In genomic region chr7:76071316-76072242, GRCh38 we compare ENCODE assay signal across 1 cellular context.
A peak's percentile ranks its signal among the peaks of the same experiment; 100 is the strongest.
TF ChIP-seq lines count a peak whose summit lies in the region.

No MANE protein-coding gene starts in this region.

TF ChIP-seq in K562, 482 proteins besides CTCF, POLR2A, EP300 and RAD21 (continued from another document):
- TF ChIP-seq CLOCK (CRISPR knock-in tag; IDR thresholded peaks at IDR 0.05; ENCODE audit: borderline replicate concordance): no peak
- no peak for TF ChIP-seq ZNF512 (tag; IDR thresholded peaks at IDR 0.05)
- no peak for TF ChIP-seq MCM2 (IDR thresholded peaks at IDR 0.05; ENCODE audit: low read depth)
- no peak for TF ChIP-seq MCM3 (IDR thresholded peaks at IDR 0.05)
- no peak for TF ChIP-seq TRIM24 (IDR thresholded peaks at IDR 0.05)
- TF ChIP-seq HMBOX1 (IDR thresholded peaks at IDR 0.05): no peak
- TF ChIP-seq CBX1 (IDR thresholded peaks at IDR 0.05; ENCODE audit: low read depth): peak; percentile 64; the same call in 1 of the 2 replicates
- no peak for TF ChIP-seq ZNF316 (IDR thresholded peaks at IDR 0.05)
- no peak for TF ChIP-seq TFAM (CRISPR knock-in tag; conservative IDR thresholded peaks at IDR 0.05)
- no peak for TF ChIP-seq NR0B1 (IDR thresholded peaks at IDR 0.05; ENCODE audit: partially characterized antibody)
- no peak for TF ChIP-seq SUPT5H (IDR thresholded peaks at IDR 0.05)
- no peak for TF ChIP-seq THAP12 (CRISPR knock-in tag; IDR thresholded peaks at IDR 0.05)
- no peak for TF ChIP-seq BRCA1 (IDR thresholded peaks at IDR 0.05)
- no peak for TF ChIP-seq BRCA1 (CRISPR knock-in tag; IDR thresholded peaks at IDR 0.05)
- TF ChIP-seq TOE1 (IDR thresholded peaks at IDR 0.05; ENCODE audit: borderline replicate concordance): no peak
- TF ChIP-seq TOE1 (CRISPR knock-in tag; IDR thresholded peaks at IDR 0.05; ENCODE audit: borderline replicate concordance, low read depth): no peak
- no peak for TF ChIP-seq CHD1 (IDR thresholded peaks at IDR 0.05; ENCODE audit: low read length)
- no peak for TF ChIP-seq MTF1 (CRISPR knock-in tag; IDR thresholded peaks at IDR 0.05; ENCODE audit: borderline replicate concordance)
- TF ChIP-seq RBM34 (IDR thresholded peaks at IDR 0.05; ENCODE audit: borderline replicate concordance, insufficient read depth, low read length): no peak
- TF ChIP-seq CBX5 (IDR thresholded peaks at IDR 0.05; ENCODE audit: borderline replicate concordance, low read depth): peak; percentile 78; the same call in 1 of the 2 replicates
- TF ChIP-seq ZZZ3 (IDR thresholded peaks at IDR 0.05): no peak
- TF ChIP-seq MEF2D (tag; conservative IDR thresholded peaks at IDR 0.05; ENCODE audit: low read depth): no peak
- peak in 1 of 2 experiments; percentile 89; a peak in 2 of 3 replicates for TF ChIP-seq CBX3 (IDR thresholded peaks at IDR 0.05; ENCODE audit: borderline replicate concordance in 1 of 2, low read length in 2 of 2)
- no peak for TF ChIP-seq TAF1 (IDR thresholded peaks at IDR 0.05; ENCODE audit: control insufficient read depth, extremely low read depth, insufficient read depth, low read length, severe bottlenecking)
- no peak for TF ChIP-seq PTBP1 (IDR thresholded peaks at IDR 0.05; ENCODE audit: low read depth, low read length)
- TF ChIP-seq ASH1L (IDR thresholded peaks at IDR 0.05; ENCODE audit: borderline replicate concordance, low read depth, partially characterized antibody): no peak
